ENCODE assay signal across 1 cellular context in genomic region chr1:222792744-222793143, GRCh38.
TF ChIP-seq lines count a peak whose summit lies in the region.

No MANE protein-coding gene starts in this region.

TF ChIP-seq in HepG2, 621 proteins besides CTCF, POLR2A, EP300 and RAD21 (continued from another document):
- no peak for TF ChIP-seq PRDM15 (CRISPR knock-in tag; IDR thresholded peaks at IDR 0.05)
